13 cellular contexts compared by ENCODE assay signal in the genomic region with DNA sequence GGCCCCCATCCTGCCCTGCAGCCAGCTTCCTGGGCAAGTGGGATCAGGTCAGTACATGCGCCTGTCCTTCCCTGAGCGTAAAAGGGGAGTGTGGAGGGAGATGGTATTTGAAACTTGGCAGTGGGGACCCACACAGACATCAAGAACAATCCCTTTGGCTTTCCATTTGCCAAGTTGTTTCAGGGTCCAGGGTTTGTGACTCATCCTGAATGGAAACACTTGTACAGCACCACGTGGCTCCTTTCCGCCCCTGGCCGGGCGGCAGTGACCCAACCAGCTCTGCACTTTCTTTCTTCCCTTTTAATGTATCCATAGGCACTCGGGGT.
DNase-seq lines count a peak whose midpoint lies in the region; ATAC-seq and TF ChIP-seq lines count a peak whose summit lies in the region.
"Had no signal": no experiment of that assay in that cellular context is flagged by ENCODE, and none has a peak within 500 bp of the region (broad histone marks: within the 10 kb centered on the region; RNA-seq: fewer than 3 reads in every experiment).

No MANE protein-coding gene starts in this region.

- intact Hi-C loops in left lung (cut with DNase I) (no loop called here), transverse colon (cut with DNase I; ENCODE audit: low total_unique reads) (no loop called here)

- no peak overlapping the region for H3K4me3 ChIP-seq in endodermal cell (ENCODE audit: low read length)
- H3K4me3 ChIP-seq in left lung, result no peak overlapping the region
- no peak overlapping the region for H3K4me3 ChIP-seq in transverse colon

- TF ChIP-seq CTCF in RWPE1 (conservative IDR thresholded peaks at IDR 0.05; ENCODE audit: low read depth) (no peak), endodermal cell (conservative IDR thresholded peaks at IDR 0.05) (no peak), left lung (IDR thresholded peaks at IDR 0.05) (no peak), transverse colon (IDR thresholded peaks at IDR 0.05) (no peak)

- TF ChIP-seq EP300 in transverse colon (IDR thresholded peaks at IDR 0.05; ENCODE audit: low read depth), result no peak

- H3K4me1 ChIP-seq in endodermal cell (ENCODE audit: control insufficient read depth, insufficient read depth, low read length) (no peaks in the 10 kb centered on the region), left lung (no peaks in the 10 kb centered on the region), transverse colon (peaks cover 0 to 10% (median 4%) of the 10 kb centered on the region in 4 donors)
- H3K4me1 ChIP-seq: Caco-2 had no signal

- CTCF ChIA-PET in RWPE1 (lab: Yijun Ruan, JAX), result no interaction called here

- DNase-seq in RWPE1 (ENCODE audit: low spot score) (no peak), endodermal cell (peak; percentile 39), left lung (peak in 1 of 2 donors; percentile 51), transverse colon (peak; percentile 13)
- no peak for DNase-seq in stimulated activated effector memory CD8-positive, alpha-beta T cell treated with anti-CD3 and anti-CD28 coated beads, Interleukin-12 subunit alpha, Interleukin-12 subunit beta, amount 100 ng/mL, for 72 hours (ENCODE audit: low spot score in 2 of 2)
- DNase-seq: Caco-2; H7; kidney; NCI-H187 treated with DMSO at 0.1 percent for 48 hours; stimulated activated CD4-positive, alpha-beta T cell treated with anti-CD3 and anti-CD28 coated beads, Interleukin-4, amount 100 ng/mL, for 24 hours; stimulated activated naive CD8-positive, alpha-beta T cell treated with anti-CD3 and anti-CD28 coated beads, Interleukin-15, amount 100 ng/mL, for 72 hours had no signal

- H3K36me3 ChIP-seq in endodermal cell (ENCODE audit: control insufficient read depth, insufficient read depth, low read length) (no peaks in the 10 kb centered on the region), left lung (no peaks in the 10 kb centered on the region), transverse colon (no peaks in the 10 kb centered on the region)

- H3K27me3 Mint-ChIP-seq in endodermal cell (ENCODE audit: insufficient read depth), result peaks cover 18% of the 10 kb centered on the region

- no peak overlapping the region for H3K27ac Mint-ChIP-seq in endodermal cell
- no peak overlapping the region for H3K27ac Mint-ChIP-seq in stimulated activated effector memory CD8-positive, alpha-beta T cell treated with anti-CD3 and anti-CD28 coated beads, Interleukin-12 subunit alpha, Interleukin-12 subunit beta, amount 100 ng/mL, for 72 hours

- peaks cover 13% of the 10 kb centered on the region for H3K9me3 Mint-ChIP-seq in endodermal cell
- H3K9me3 Mint-ChIP-seq in stimulated activated effector memory CD8-positive, alpha-beta T cell treated with anti-CD3 and anti-CD28 coated beads, Interleukin-12 subunit alpha, Interleukin-12 subunit beta, amount 100 ng/mL, for 72 hours, result peaks cover 4% of the 10 kb centered on the region

- no peak overlapping the region for H3K9ac ChIP-seq in endodermal cell (ENCODE audit: extremely low read depth, low read length, poor library complexity, severe bottlenecking)

- WGBS in endodermal cell (ENCODE audit: insufficient coverage in 1 of 2, insufficient read length in 1 of 2), 2 experiments, result 82% methylated on average over 2 to 7 of the region's 7 CpGs
- WGBS in transverse colon (ENCODE audit: low coverage in 1 of 2), 2 donors, result 72% methylated on average over 4 to 7 of the region's 7 CpGs

- H3K27ac ChIP-seq in RWPE1 (peak overlapping the region; percentile 79), endodermal cell (ENCODE audit: low read depth, low read length) (no peak overlapping the region), left lung (no peak overlapping the region), transverse colon (peak overlapping the region in 1 of 4 donors; percentile 7)

- in situ Hi-C loops in transverse colon (cut with MboI; ENCODE audit: low pct_ligation_motif_present in 1 of 4, low pct_unique_long_range_greater_than_20kb in 1 of 4, low sequenced_read_pairs in 3 of 4), result no loop called here

- H3K4me1 Mint-ChIP-seq in endodermal cell, result peaks cover 8% of the 10 kb centered on the region
- no peaks in the 10 kb centered on the region for H3K4me1 Mint-ChIP-seq in stimulated activated effector memory CD8-positive, alpha-beta T cell treated with anti-CD3 and anti-CD28 coated beads, Interleukin-12 subunit alpha, Interleukin-12 subunit beta, amount 100 ng/mL, for 72 hours
- H3K4me1 Mint-ChIP-seq: stimulated activated naive CD8-positive, alpha-beta T cell treated with anti-CD3 and anti-CD28 coated beads, Interleukin-15, amount 100 ng/mL, for 72 hours had no signal

- no peak overlapping the region for H3K4me3 Mint-ChIP-seq in endodermal cell
- no peak overlapping the region for H3K4me3 Mint-ChIP-seq in stimulated activated effector memory CD8-positive, alpha-beta T cell treated with anti-CD3 and anti-CD28 coated beads, Interleukin-12 subunit alpha, Interleukin-12 subunit beta, amount 100 ng/mL, for 72 hours
- H3K4me3 Mint-ChIP-seq: stimulated activated naive CD8-positive, alpha-beta T cell treated with anti-CD3 and anti-CD28 coated beads, Interleukin-15, amount 100 ng/mL, for 72 hours had no signal

- POLR2A ChIA-PET in RWPE1 (lab: Yijun Ruan, JAX; ENCODE audit: low non-redundant PET), result no interaction called here

- H3K27me3 ChIP-seq in endodermal cell (ENCODE audit: control insufficient read depth, insufficient read depth, low read length, poor library complexity, severe bottlenecking), result no peaks in the 10 kb centered on the region
- no peaks in the 10 kb centered on the region for H3K27me3 ChIP-seq in left lung
- no peaks in the 10 kb centered on the region for H3K27me3 ChIP-seq in transverse colon

- TF ChIP-seq POLR2A in transverse colon (IDR thresholded peaks at IDR 0.05), result no peak

- no peaks in the 10 kb centered on the region for H3K36me3 Mint-ChIP-seq in endodermal cell (ENCODE audit: low read depth)
- no peaks in the 10 kb centered on the region for H3K36me3 Mint-ChIP-seq in stimulated activated effector memory CD8-positive, alpha-beta T cell treated with anti-CD3 and anti-CD28 coated beads, Interleukin-12 subunit alpha, Interleukin-12 subunit beta, amount 100 ng/mL, for 72 hours

- H3K9me3 ChIP-seq in endodermal cell (ENCODE audit: control insufficient read depth, low read length) (peaks cover 8% of the 10 kb centered on the region), left lung (peaks cover 0 to 17% of the 10 kb centered on the region in 2 donors), transverse colon (peaks cover 0 to 6% of the 10 kb centered on the region in 2 donors)

- peak; percentile 81 for ATAC-seq in left lung
- no peak for ATAC-seq in HG03439 (IDR thresholded peaks at IDR 0.05; ENCODE audit: unreplicated experiment)
- ATAC-seq in stimulated activated effector memory CD8-positive, alpha-beta T cell treated with anti-CD3 and anti-CD28 coated beads, Interleukin-12 subunit alpha, Interleukin-12 subunit beta, amount 100 ng/mL, for 72 hours, result no peak
- no peak for ATAC-seq in GM18873 (IDR thresholded peaks at IDR 0.05; ENCODE audit: low FRiP score, unreplicated experiment)
- ATAC-seq: stimulated activated naive CD8-positive, alpha-beta T cell treated with anti-CD3 and anti-CD28 coated beads, Interleukin-15, amount 100 ng/mL, for 72 hours had no signal

Comparison
In these comparisons a context has a peak if more than half of its experiments do, and no peak if none do; other contexts are left out.
1. DNase-seq: peak in endodermal cell (single experiment) and transverse colon (single experiment); none in RWPE1 (single experiment) and stimulated activated effector memory CD8-positive, alpha-beta T cell treated with anti-CD3 and anti-CD28 coated beads, Interleukin-12 subunit alpha, Interleukin-12 subunit beta, amount 100 ng/mL, for 72 hours (0 of 2).